In the genomic region with DNA sequence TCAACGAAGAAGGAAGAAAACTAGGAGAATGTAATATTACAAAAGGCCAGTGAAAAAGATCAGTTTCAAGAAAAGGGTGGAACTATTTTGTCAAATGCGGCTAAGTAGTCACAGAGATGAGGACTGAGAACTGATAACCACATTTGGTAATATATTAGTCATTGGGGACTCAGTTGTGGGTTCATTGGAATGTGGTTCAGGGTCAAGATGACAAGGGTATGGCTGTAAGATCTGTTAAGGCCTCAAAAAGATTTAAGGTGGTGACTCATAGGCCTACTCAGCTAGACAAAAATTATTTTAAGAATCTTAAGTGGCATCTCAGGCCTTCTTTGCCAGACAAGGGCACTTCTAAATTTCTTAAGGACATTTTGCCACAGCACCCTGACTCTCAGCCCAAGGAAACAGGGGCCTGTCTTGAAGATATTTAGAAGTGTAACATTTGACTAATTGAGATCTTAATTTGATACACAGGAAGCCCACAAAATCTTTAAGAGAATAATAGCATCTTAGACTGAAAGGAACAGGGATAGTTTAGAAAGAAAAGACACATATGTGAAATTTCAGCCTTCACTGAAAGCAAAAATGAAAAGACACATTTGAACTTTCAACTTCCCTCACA, we compare ENCODE assay signal across 9 cellular contexts.
DNase-seq lines count a peak whose midpoint lies in the region; ATAC-seq and TF ChIP-seq lines count a peak whose summit lies in the region.
"Had no signal": no experiment of that assay in that cellular context is flagged by ENCODE, and none has a peak within 500 bp of the region (broad histone marks: within the 10 kb centered on the region; RNA-seq: fewer than 3 reads in every experiment).

No MANE protein-coding gene starts in this region.

- H3K27ac ChIP-seq in GM23248 (peak overlapping the region; percentile 37), MM.1S (ENCODE audit: low read length) (peak overlapping the region; percentile 38; the same call in 1 of the 2 replicates), right lobe of liver (no peak overlapping the region)

- DNase-seq in GM13977 (ENCODE audit: low spot score) (peak; percentile 28), GM23248 (peak; percentile 89), MM.1S (peak; percentile 64), fibroblast of the conjunctiva (ENCODE audit: low read depth) (peak; percentile 8), right lobe of liver (no peak), activated gamma-delta T cell treated with Interleukin-2 at 50 U/mL for 16 hours (no peak), Calu3 (no peak), SKM-1 treated with dmso at 0.1 percent for 144 hours (lab: John Stamatoyannopoulos, UW; ENCODE audit: unreplicated experiment) (no peak)

- no peak for ATAC-seq in right lobe of liver

- H3K9me2 ChIP-seq in GM23248 (ENCODE audit: insufficient read depth) (no peaks in the 10 kb centered on the region; the same call in 1 of the 2 replicates), MM.1S (replicated peaks; ENCODE audit: insufficient read depth, low read length) (no peaks in the 10 kb centered on the region)

- BruUV-seq in Calu3 (replicated peaks; lab: Mats Ljungman, UMichigan) = no TSS peak

- H3K4me3 ChIP-seq in GM23248 (no peak overlapping the region), MM.1S (ENCODE audit: low read length) (no peak overlapping the region), right lobe of liver (no peak overlapping the region)

- peaks cover 17% of the 10 kb centered on the region for H3F3A ChIP-seq in GM23248 (ENCODE audit: insufficient read depth)
- no peaks in the 10 kb centered on the region; the same call in 1 of the 2 replicates for H3F3A ChIP-seq in MM.1S (ENCODE audit: insufficient read depth, low read length)

- 18 to 27% methylated on average over 2 of the region's 2 CpGs for WGBS in GM23248 (ENCODE audit: low coverage in 1 of 2, low lambda C conversion rate in 2 of 2, missing lambda C conversion rate in 2 of 2), 2 experiments
- 54% methylated on average over 2 of the region's 2 CpGs for WGBS in right lobe of liver (ENCODE audit: insufficient coverage, low coverage, low lambda C conversion rate, missing lambda C conversion rate)

- TF ChIP-seq CTCF in GM13977 (IDR thresholded peaks at IDR 0.05; ENCODE audit: extremely low read depth, insufficient read depth, missing control alignments) (no peak), MM.1S (IDR thresholded peaks at IDR 0.05; ENCODE audit: low read length) (no peak), right lobe of liver (IDR thresholded peaks at IDR 0.05) (no peak), Calu3 (IDR thresholded peaks at IDR 0.05; ENCODE audit: unreplicated experiment) (no peak)

- H3K79me2 ChIP-seq in GM23248 (ENCODE audit: insufficient read depth) (no peaks in the 10 kb centered on the region), MM.1S (ENCODE audit: low read length) (no peaks in the 10 kb centered on the region)

- H3K4me3 Mint-ChIP-seq in Calu3 (ENCODE audit: low read depth, unreplicated experiment) = no peak overlapping the region
- H3K4me3 Mint-ChIP-seq: IgD-negative memory B cell had no signal

- H3K27ac Mint-ChIP-seq in Calu3 (ENCODE audit: unreplicated experiment) = no peak overlapping the region
- H3K27ac Mint-ChIP-seq: IgD-negative memory B cell had no signal

- peak overlapping the region; percentile 3 for H3K4me2 ChIP-seq in GM23248 (ENCODE audit: unreplicated experiment)
- H3K4me2 ChIP-seq in MM.1S (ENCODE audit: low read depth, low read length) = no peak overlapping the region

- CTCF ChIA-PET in Calu3 (lab: Charles Lee) = no interaction called here

- H3K36me3 Mint-ChIP-seq in Calu3 (ENCODE audit: insufficient read depth, unreplicated experiment) = no peaks in the 10 kb centered on the region
- H3K36me3 Mint-ChIP-seq: IgD-negative memory B cell had no signal

- H3K9me3 ChIP-seq in GM23248 (ENCODE audit: low read depth) (no peaks in the 10 kb centered on the region), MM.1S (replicated peaks; ENCODE audit: insufficient read depth, low read length) (no peaks in the 10 kb centered on the region), right lobe of liver (no peaks in the 10 kb centered on the region)

- H2AFZ ChIP-seq in GM23248 = no peak overlapping the region
- no peak overlapping the region for H2AFZ ChIP-seq in MM.1S (ENCODE audit: low read length)

- no peak for TF ChIP-seq POLR2A in right lobe of liver (IDR thresholded peaks at IDR 0.05)

- H3K4me1 ChIP-seq in GM23248 (ENCODE audit: insufficient read depth) (peaks cover 4% of the 10 kb centered on the region; the same call in 1 of the 2 replicates), MM.1S (ENCODE audit: low read length) (no peaks in the 10 kb centered on the region), right lobe of liver (no peaks in the 10 kb centered on the region)

- no peaks in the 10 kb centered on the region for H4K20me1 ChIP-seq in GM23248 (ENCODE audit: insufficient read depth)
- H4K20me1 ChIP-seq in MM.1S (ENCODE audit: insufficient read depth, low read length) = no peaks in the 10 kb centered on the region

- H3K9me3 Mint-ChIP-seq in Calu3 (ENCODE audit: low read depth, unreplicated experiment) = peaks cover 15% of the 10 kb centered on the region

- in situ Hi-C loops in GM13977 (cut with MboI; ENCODE audit: low pct_unique_long_range_greater_than_20kb, low sequenced_read_pairs, unreplicated experiment) = no loop called here
- in situ Hi-C loops in GM23248 (cut with MboI) = no loop called here

- no peak overlapping the region for H3K9ac ChIP-seq in GM23248
- no peak overlapping the region for H3K9ac ChIP-seq in MM.1S (ENCODE audit: low read length)

- no peaks in the 10 kb centered on the region for H3K4me1 Mint-ChIP-seq in Calu3 (ENCODE audit: low read depth, unreplicated experiment)
- H3K4me1 Mint-ChIP-seq: IgD-negative memory B cell had no signal

- intact Hi-C loops in right lobe of liver (cut with DNase I) = no loop called here
- intact Hi-C loops in Calu3 (cut with micrococcal nuclease; ENCODE audit: unreplicated experiment) = no loop called here

- no peaks in the 10 kb centered on the region for H3K27me3 Mint-ChIP-seq in Calu3 (ENCODE audit: unreplicated experiment)

- H3K27me3 ChIP-seq in GM23248 (replicated peaks; ENCODE audit: insufficient read depth) (no peaks in the 10 kb centered on the region), MM.1S (replicated peaks; ENCODE audit: insufficient read depth, low read length) (no peaks in the 10 kb centered on the region), right lobe of liver (no peaks in the 10 kb centered on the region)

- H3K36me3 ChIP-seq in GM23248 (ENCODE audit: low read depth) = 0 out of 2 replicates have a peak, but pooled peaks cover 3% of the 10 kb centered on the region
- H3K36me3 ChIP-seq in MM.1S (replicated peaks; ENCODE audit: insufficient read depth, low read length) = no peaks in the 10 kb centered on the region
- H3K36me3 ChIP-seq in right lobe of liver = no peaks in the 10 kb centered on the region

Comparison
In these comparisons a context has a peak if more than half of its experiments do, and no peak if none do; other contexts are left out.
1. DNase-seq: peak in GM13977 (single experiment), GM23248 (single experiment), MM.1S (single experiment) and fibroblast of the conjunctiva (single experiment); none in right lobe of liver (0 of 3), activated gamma-delta T cell treated with Interleukin-2 at 50 U/mL for 16 hours (single experiment), Calu3 (single experiment) and SKM-1 treated with dmso at 0.1 percent for 144 hours (single experiment).
2. H3K27ac ChIP-seq: peak in GM23248 (single experiment) and MM.1S (single experiment); none in right lobe of liver (0 of 3).